ENCODE assay signal across 8 cellular contexts in the genomic region with DNA sequence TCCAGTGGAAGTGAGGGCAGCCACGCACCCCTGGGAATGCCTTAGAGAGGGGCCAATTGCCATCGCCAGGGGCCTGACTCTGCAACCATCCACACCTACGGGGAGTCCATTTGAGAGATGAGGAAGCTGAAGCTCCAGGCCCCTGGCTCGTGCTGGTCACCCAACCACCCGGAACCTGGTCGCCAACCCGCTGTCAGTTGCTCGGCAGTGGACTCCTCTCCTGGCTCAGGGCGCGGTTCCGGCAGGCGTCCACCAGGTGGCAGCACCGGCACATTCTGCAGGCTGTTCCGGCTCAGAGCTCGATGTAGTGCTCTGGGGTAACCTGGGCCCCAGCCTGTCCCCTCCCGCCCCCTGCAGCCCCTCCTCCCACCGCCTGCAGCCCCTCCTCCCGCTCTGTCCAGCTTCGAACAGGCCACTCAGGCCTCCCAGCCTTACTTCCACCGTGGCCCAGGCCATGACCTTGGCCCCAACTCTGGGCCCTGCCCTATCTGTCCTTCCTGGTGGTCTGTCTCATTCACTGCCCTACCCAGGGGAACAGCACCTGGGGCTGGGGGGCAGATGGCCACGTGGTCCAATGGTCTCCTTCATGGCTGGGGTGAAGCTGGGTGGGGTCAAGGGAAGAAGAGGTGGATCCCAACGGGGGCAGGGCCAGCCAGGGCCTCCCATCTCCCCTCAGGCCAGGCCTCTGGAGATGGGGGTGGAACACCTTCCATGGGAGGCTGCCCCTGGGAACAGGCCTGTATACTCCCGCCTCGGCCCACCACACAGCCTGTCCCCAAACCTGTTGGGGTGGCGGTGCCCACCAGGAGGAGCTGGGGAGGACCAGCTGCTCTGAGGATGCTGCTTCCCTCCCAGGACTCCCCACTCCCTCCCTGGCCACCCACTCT. TPM values are rescaled to one million over a fixed set of nuclear protein-coding genes. Genes with fewer than 3 reads are reported as not detected.
DNase-seq lines count a peak whose midpoint lies in the region; ATAC-seq and TF ChIP-seq lines count a peak whose summit lies in the region.

No MANE protein-coding gene starts in this region.

- peak overlapping the region in 6 of 12 donors; percentile 10 to 51 (median 29) for H3K27ac ChIP-seq in heart left ventricle
- peak overlapping the region; percentile 14 for H3K27ac ChIP-seq in vagina

- WGBS in heart left ventricle, 4 donors = 8 to 18% (median 15%) methylated on average over 18 to 25 of the region's 25 CpGs

- H3K4me1 Mint-ChIP-seq in activated naive CD8-positive, alpha-beta T cell treated with anti-CD3 and anti-CD28 coated beads, Interleukin-2, amount 10 ng/mL, durations not matched to agents 7 days and 5 days = peaks cover 3% of the 10 kb centered on the region
- peaks cover 21% of the 10 kb centered on the region for H3K4me1 Mint-ChIP-seq in progenitor cell of endocrine pancreas (ENCODE audit: low read depth)

- peaks cover 0 to 44% (median 39%) of the 10 kb centered on the region in 9 donors for H3K36me3 ChIP-seq in heart left ventricle
- H3K36me3 ChIP-seq in vagina = peaks cover 0 to 18% of the 10 kb centered on the region in 2 donors

- peak; percentile 92 to 98 (median 94) for TF ChIP-seq CTCF in heart left ventricle (IDR thresholded peaks at IDR 0.05)
- TF ChIP-seq CTCF in progenitor cell of endocrine pancreas (IDR thresholded peaks at IDR 0.05; ENCODE audit: unreplicated experiment) = peak; percentile 98
- TF ChIP-seq CTCF in vagina (IDR thresholded peaks at IDR 0.05) = peak; percentile 57 to 95 (median 83)

- no peaks in the 10 kb centered on the region for H3K27me3 Mint-ChIP-seq in activated naive CD8-positive, alpha-beta T cell treated with anti-CD3 and anti-CD28 coated beads, Interleukin-2, amount 10 ng/mL, durations not matched to agents 7 days and 5 days
- no peaks in the 10 kb centered on the region for H3K27me3 Mint-ChIP-seq in progenitor cell of endocrine pancreas

- H3K4me1 ChIP-seq in heart left ventricle (peaks cover 0 to 12% (median 9%) of the 10 kb centered on the region in 12 donors), vagina (peaks cover 11% of the 10 kb centered on the region)

- H3K27me3 ChIP-seq in heart left ventricle (no peaks in the 10 kb centered on the region), vagina (no peaks in the 10 kb centered on the region)

- H3K9me3 ChIP-seq in heart left ventricle = peaks cover 0 to 14% (median 0%) of the 10 kb centered on the region in 12 donors
- H3K9me3 ChIP-seq in vagina = no peaks in the 10 kb centered on the region

- H3K9me3 Mint-ChIP-seq in activated naive CD8-positive, alpha-beta T cell treated with anti-CD3 and anti-CD28 coated beads, Interleukin-2, amount 10 ng/mL, durations not matched to agents 7 days and 5 days = no peaks in the 10 kb centered on the region
- H3K9me3 Mint-ChIP-seq in progenitor cell of endocrine pancreas (ENCODE audit: low read depth) = peaks cover 16% of the 10 kb centered on the region

- no peak overlapping the region for H3K4me3 Mint-ChIP-seq in activated naive CD8-positive, alpha-beta T cell treated with anti-CD3 and anti-CD28 coated beads, Interleukin-2, amount 10 ng/mL, durations not matched to agents 7 days and 5 days
- H3K4me3 Mint-ChIP-seq in progenitor cell of endocrine pancreas (ENCODE audit: low read depth) = no peak overlapping the region

- intact Hi-C loops in heart left ventricle (cut with DNase I) (loop anchor here in 8 of 10 donors (1.0 to 10.0 kb wide), 4 partner anchors 56 to 276 kb away; no protein-coding TSS in a partner anchor), vagina (cut with DNase I) (loop anchor here (1.0 kb wide), 1 partner anchor 57 kb away; no protein-coding TSS in a partner anchor)

- peaks cover 21% of the 10 kb centered on the region for H3K36me3 Mint-ChIP-seq in activated naive CD8-positive, alpha-beta T cell treated with anti-CD3 and anti-CD28 coated beads, Interleukin-2, amount 10 ng/mL, durations not matched to agents 7 days and 5 days
- peaks cover 34% of the 10 kb centered on the region for H3K36me3 Mint-ChIP-seq in progenitor cell of endocrine pancreas (ENCODE audit: insufficient read depth)

- TF ChIP-seq POLR2A in heart left ventricle (IDR thresholded peaks at IDR 0.05) (no peak), vagina (IDR thresholded peaks at IDR 0.05) (no peak)

- peak overlapping the region; percentile 16 for H3K27ac Mint-ChIP-seq in activated naive CD8-positive, alpha-beta T cell treated with anti-CD3 and anti-CD28 coated beads, Interleukin-2, amount 10 ng/mL, durations not matched to agents 7 days and 5 days
- H3K27ac Mint-ChIP-seq in progenitor cell of endocrine pancreas = peak overlapping the region; percentile 99

- POLR2A ChIA-PET in activated naive CD8-positive, alpha-beta T cell treated with anti-CD3 and anti-CD28 coated beads, Interleukin-2, amount 10 ng/mL, durations not matched to agents 7 days and 5 days (lab: Charles Lee) = interaction anchor here (0.8 to 1.7 kb wide), 8 partner anchors 16 to 91 kb away, joined by 3 to 10 read pairs (median 4); a partner anchor contains a TSS

- ATAC-seq in GM21786 (IDR thresholded peaks at IDR 0.05; ENCODE audit: unreplicated experiment) (peak; percentile 86), heart left ventricle (peak; percentile 85 to 92 (median 89))
- ATAC-seq in activated naive CD8-positive, alpha-beta T cell treated with anti-CD3 and anti-CD28 coated beads, Interleukin-2, amount 10 ng/mL, durations not matched to agents 7 days and 5 days (ENCODE audit: low read depth) = peak; percentile 94

- DNase-seq in D341Med (ENCODE audit: low spot score) (peak; percentile 93), MV-4-11 (lab: John Stamatoyannopoulos, UW) (peak; percentile 70), SW 1271 (lab: John Stamatoyannopoulos, UW) (peak; percentile 41 to 60), heart left ventricle (peak; percentile 86 to 95 (median 89)), progenitor cell of endocrine pancreas (ENCODE audit: low spot score, unreplicated experiment) (peak; percentile 95), vagina (ENCODE audit: extremely low spot score in 2 of 2) (no peak)
- DNase-seq in activated naive CD8-positive, alpha-beta T cell treated with anti-CD3 and anti-CD28 coated beads, Interleukin-2, amount 10 ng/mL, durations not matched to agents 7 days and 5 days = peak; percentile 97

- H3K4me3 ChIP-seq in heart left ventricle = no peak overlapping the region
- H3K4me3 ChIP-seq in vagina = no peak overlapping the region

RNA-seq across cellular contexts. Expression of a gene that starts 15.7 kb away (rescaled TPM):
- total RNA-seq in activated naive CD8-positive, alpha-beta T cell treated with anti-CD3 and anti-CD28 coated beads, Interleukin-2, amount 10 ng/mL, durations not matched to agents 7 days and 5 days = 100 to 1,000 TPM; 110 to 126 TPM
- total RNA-seq in heart left ventricle = 100 to 1,000 TPM in 2 of 9 donors, 10 to 100 TPM in 7; 41.0 to 203 (median 53.9) TPM
- 100 to 1,000 TPM; 126 to 191 TPM for polyA plus RNA-seq in heart left ventricle
- 98.6 and 116 TPM in 2 replicates for total RNA-seq in progenitor cell of endocrine pancreas
- 284 TPM for total RNA-seq in vagina

RNA-seq across cellular contexts. Expression of a gene that starts 26.9 kb away (rescaled TPM):
- total RNA-seq in activated naive CD8-positive, alpha-beta T cell treated with anti-CD3 and anti-CD28 coated beads, Interleukin-2, amount 10 ng/mL, durations not matched to agents 7 days and 5 days = 100 to 1,000 TPM; 178 to 181 TPM
- total RNA-seq in heart left ventricle (100 to 1,000 TPM; 115 to 173 (median 143) TPM), progenitor cell of endocrine pancreas (147 and 151 TPM in 2 replicates), vagina (92.8 TPM)
- 100 to 1,000 TPM; 108 to 129 TPM for polyA plus RNA-seq in heart left ventricle

RNA-seq across cellular contexts. Expression of a gene that starts 32.2 kb away (rescaled TPM):
- 1 to 10 TPM; 6.7 to 6.9 TPM for total RNA-seq in activated naive CD8-positive, alpha-beta T cell treated with anti-CD3 and anti-CD28 coated beads, Interleukin-2, amount 10 ng/mL, durations not matched to agents 7 days and 5 days
- total RNA-seq in heart left ventricle (10 to 100 TPM in 3 of 9 donors, 1 to 10 TPM in 6; 4.9 to 12.9 (median 7.4) TPM), progenitor cell of endocrine pancreas (12.3 and 12.6 TPM in 2 replicates), vagina (7.6 TPM)
- 10 to 100 TPM in 1 of 2 donors, 1 to 10 TPM in 1; 4.2 to 12.3 TPM for polyA plus RNA-seq in heart left ventricle

RNA-seq across cellular contexts. Expression of a gene that starts 44.7 kb away (rescaled TPM):
- total RNA-seq in activated naive CD8-positive, alpha-beta T cell treated with anti-CD3 and anti-CD28 coated beads, Interleukin-2, amount 10 ng/mL, durations not matched to agents 7 days and 5 days = 1 to 10 TPM; 2.4 to 2.8 TPM
- total RNA-seq in heart left ventricle (100 to 1,000 TPM in 8 of 9 donors, 10 to 100 TPM in 1; 78.9 to 247 (median 160) TPM), progenitor cell of endocrine pancreas (8.9 and 9.7 TPM in 2 replicates), vagina (10.3 TPM)
- 100 to 1,000 TPM in 1 of 2 donors, 10 to 100 TPM in 1; 64.7 to 258 TPM for polyA plus RNA-seq in heart left ventricle

Comparison
In these comparisons a context has a peak if more than half of its experiments do, and no peak if none do; other contexts are left out.
1. DNase-seq: peak in D341Med (single experiment), MV-4-11 (single experiment), SW 1271 (2 of 2), activated naive CD8-positive, alpha-beta T cell treated with anti-CD3 and anti-CD28 coated beads, Interleukin-2, amount 10 ng/mL, durations not matched to agents 7 days and 5 days (single experiment), heart left ventricle (5 of 5) and progenitor cell of endocrine pancreas (single experiment); none in vagina (0 of 2).
2. Peak in every context shown above with its lines, with median percentiles within 50 percentile points of each other: ATAC-seq and CTCF ChIP-seq.